In genomic region chr20:45850238-45850637, GRCh38 we compare ENCODE assay signal across 1 cellular context.
A peak's percentile ranks its signal among the peaks of the same experiment; 100 is the strongest.
TF ChIP-seq lines count a peak whose summit lies in the region.

No MANE protein-coding gene starts in this region.

TF ChIP-seq in HepG2, 621 proteins besides CTCF, POLR2A, EP300 and RAD21:
- no peak for TF ChIP-seq ZSCAN21 (CRISPR knock-in tag; IDR thresholded peaks at IDR 0.05; ENCODE audit: borderline replicate concordance)
- no peak for TF ChIP-seq JDP2 (CRISPR knock-in tag; IDR thresholded peaks at IDR 0.05; ENCODE audit: borderline replicate concordance)
- TF ChIP-seq ZNF792 (CRISPR knock-in tag; IDR thresholded peaks at IDR 0.05), result peak; percentile 98
- TF ChIP-seq ZNF562 (CRISPR knock-in tag; IDR thresholded peaks at IDR 0.05; ENCODE audit: borderline replicate concordance), result no peak
- TF ChIP-seq SOX6 (IDR thresholded peaks at IDR 0.05), result no peak
- TF ChIP-seq SOX6 (CRISPR knock-in tag; IDR thresholded peaks at IDR 0.05), result no peak
- no peak for TF ChIP-seq ZNF703 (CRISPR knock-in tag; IDR thresholded peaks at IDR 0.05; ENCODE audit: borderline replicate concordance)
- TF ChIP-seq ZNF609 (CRISPR knock-in tag; IDR thresholded peaks at IDR 0.05; ENCODE audit: borderline replicate concordance), result no peak
- no peak for TF ChIP-seq SAFB2 (CRISPR knock-in tag; IDR thresholded peaks at IDR 0.05; ENCODE audit: borderline replicate concordance, low read depth)
